8 cellular contexts compared by ENCODE assay signal in the genomic region with DNA sequence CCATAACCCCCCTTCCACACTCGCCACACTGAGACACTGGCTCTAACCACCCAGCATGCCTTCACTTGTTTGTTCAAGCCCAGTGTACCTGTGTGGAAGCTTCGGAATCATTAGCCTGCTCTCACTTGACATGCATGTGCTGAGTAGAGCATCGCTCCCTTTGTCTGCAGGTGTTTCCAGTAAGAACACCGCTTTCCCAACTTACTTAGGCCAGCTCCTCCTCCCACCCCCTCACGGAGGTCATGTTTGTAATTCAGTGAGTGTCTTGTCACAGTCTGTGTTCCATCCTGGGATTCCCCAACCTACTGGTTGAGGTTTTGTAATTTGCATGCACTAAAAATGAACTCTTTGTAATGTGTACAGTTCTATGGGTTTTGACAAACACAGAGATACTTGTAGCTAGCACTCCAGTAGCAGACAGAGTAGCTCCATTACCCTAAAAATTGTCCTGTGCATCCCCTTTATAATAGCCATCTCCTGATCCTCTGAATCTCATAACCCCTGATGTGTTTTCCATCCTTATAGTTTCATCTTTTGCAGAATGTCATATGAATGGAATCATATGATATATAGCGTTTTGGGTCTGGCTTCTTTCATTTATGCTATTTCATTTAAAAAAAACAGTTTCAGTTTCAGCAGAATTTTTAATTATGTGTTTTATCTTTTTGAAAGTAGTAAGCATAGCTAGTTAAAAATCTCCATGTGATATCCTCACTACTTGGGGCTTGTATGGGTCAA.
DNase-seq lines count a peak whose midpoint lies in the region; ATAC-seq and TF ChIP-seq lines count a peak whose summit lies in the region.

No MANE protein-coding gene starts in this region.

- DNase-seq in activated effector memory CD4-positive, alpha-beta T cell treated with anti-CD3 and anti-CD28 coated beads, Interleukin-2, amount 50 U/mL, for 16 hours, result peak; percentile 81
- no peak for DNase-seq in activated effector memory CD4-positive, alpha-beta T cell treated with Interleukin-2 at 50 U/mL for 16 hours
- peak; percentile 33 to 58 for DNase-seq in stimulated activated naive CD8-positive, alpha-beta T cell treated with anti-CD3 and anti-CD28 coated beads, Interleukin-15, amount 100 ng/mL, for 72 hours
- DNase-seq in NCI-H2081 treated with DMSO at 0.1 percent for 48 hours (lab: John Stamatoyannopoulos, UW), result no peak
- no peak for DNase-seq in upper lobe of left lung
- DNase-seq in glutamatergic neuron, result no peak

- TF ChIP-seq POLR2A in upper lobe of left lung (IDR thresholded peaks at IDR 0.05), result no peak

- 81 to 85% methylated on average over 6 of the region's 6 CpGs for WGBS in upper lobe of left lung, 2 donors

- H3K9me3 ChIP-seq in upper lobe of left lung, result no peaks in the 10 kb centered on the region

- no peaks in the 10 kb centered on the region for H3K36me3 Mint-ChIP-seq in activated T-helper 17 cell treated with anti-CD3 and anti-CD28 coated beads, Interleukin-2, amount 50 U/mL, for 72 hours (ENCODE audit: low read depth)
- H3K36me3 Mint-ChIP-seq in glutamatergic neuron (ENCODE audit: unreplicated experiment), result peaks cover 7% of the 10 kb centered on the region

- H3K4me1 ChIP-seq in upper lobe of left lung, result peaks cover 0 to 4% (median 0%) of the 10 kb centered on the region in 4 donors

- H3K4me3 ChIP-seq in upper lobe of left lung, result no peak overlapping the region

- TF ChIP-seq CTCF in upper lobe of left lung (IDR thresholded peaks at IDR 0.05) (no peak), glutamatergic neuron (IDR thresholded peaks at IDR 0.05; ENCODE audit: partially characterized antibody, unreplicated experiment) (no peak)

- peaks cover 5% of the 10 kb centered on the region for H3K9me3 Mint-ChIP-seq in activated T-helper 17 cell treated with anti-CD3 and anti-CD28 coated beads, Interleukin-2, amount 50 U/mL, for 72 hours
- H3K9me3 Mint-ChIP-seq in stimulated activated naive CD8-positive, alpha-beta T cell treated with anti-CD3 and anti-CD28 coated beads, Interleukin-15, amount 100 ng/mL, for 72 hours, result no peaks in the 10 kb centered on the region
- H3K9me3 Mint-ChIP-seq in glutamatergic neuron (ENCODE audit: unreplicated experiment), result peaks cover 5% of the 10 kb centered on the region

- no peaks in the 10 kb centered on the region for H3K27me3 Mint-ChIP-seq in activated T-helper 17 cell treated with anti-CD3 and anti-CD28 coated beads, Interleukin-2, amount 50 U/mL, for 72 hours
- H3K27me3 Mint-ChIP-seq in stimulated activated naive CD8-positive, alpha-beta T cell treated with anti-CD3 and anti-CD28 coated beads, Interleukin-15, amount 100 ng/mL, for 72 hours, result no peaks in the 10 kb centered on the region
- no peaks in the 10 kb centered on the region for H3K27me3 Mint-ChIP-seq in glutamatergic neuron (ENCODE audit: unreplicated experiment)

- ATAC-seq in HG03196 (IDR thresholded peaks at IDR 0.05; ENCODE audit: unreplicated experiment) (peak; percentile 80), upper lobe of left lung (ENCODE audit: low FRiP score in 2 of 2) (no peak)
- ATAC-seq in activated T-helper 17 cell treated with anti-CD3 and anti-CD28 coated beads, Interleukin-2, amount 50 U/mL, for 72 hours (replicated peaks), result peak; percentile 98
- peak; percentile 98 for ATAC-seq in stimulated activated naive CD8-positive, alpha-beta T cell treated with anti-CD3 and anti-CD28 coated beads, Interleukin-15, amount 100 ng/mL, for 72 hours

- peak overlapping the region; percentile 74 for H3K4me3 Mint-ChIP-seq in activated T-helper 17 cell treated with anti-CD3 and anti-CD28 coated beads, Interleukin-2, amount 50 U/mL, for 72 hours
- peak overlapping the region; percentile 44 to 70 for H3K4me3 Mint-ChIP-seq in stimulated activated naive CD8-positive, alpha-beta T cell treated with anti-CD3 and anti-CD28 coated beads, Interleukin-15, amount 100 ng/mL, for 72 hours
- H3K4me3 Mint-ChIP-seq in glutamatergic neuron (ENCODE audit: unreplicated experiment), result no peak overlapping the region

- no peak overlapping the region for H3K27ac ChIP-seq in upper lobe of left lung

- no peaks in the 10 kb centered on the region for H3K27me3 ChIP-seq in upper lobe of left lung

- no peaks in the 10 kb centered on the region for H3K36me3 ChIP-seq in upper lobe of left lung

- TF ChIP-seq EP300 in upper lobe of left lung (IDR thresholded peaks at IDR 0.05), result no peak

- H3K27ac Mint-ChIP-seq in activated T-helper 17 cell treated with anti-CD3 and anti-CD28 coated beads, Interleukin-2, amount 50 U/mL, for 72 hours, result peak overlapping the region; percentile 77
- H3K27ac Mint-ChIP-seq in stimulated activated naive CD8-positive, alpha-beta T cell treated with anti-CD3 and anti-CD28 coated beads, Interleukin-15, amount 100 ng/mL, for 72 hours, result peak overlapping the region; percentile 7 to 40
- no peak overlapping the region for H3K27ac Mint-ChIP-seq in glutamatergic neuron (ENCODE audit: unreplicated experiment)

- H3K4me1 Mint-ChIP-seq in activated T-helper 17 cell treated with anti-CD3 and anti-CD28 coated beads, Interleukin-2, amount 50 U/mL, for 72 hours, result peaks cover 23% of the 10 kb centered on the region
- peaks cover 35% of the 10 kb centered on the region for H3K4me1 Mint-ChIP-seq in stimulated activated naive CD8-positive, alpha-beta T cell treated with anti-CD3 and anti-CD28 coated beads, Interleukin-15, amount 100 ng/mL, for 72 hours
- peaks cover 3% of the 10 kb centered on the region for H3K4me1 Mint-ChIP-seq in glutamatergic neuron (ENCODE audit: low read depth, unreplicated experiment)

Comparison
In these comparisons a context has a peak if more than half of its experiments do, and no peak if none do; other contexts are left out.
1. DNase-seq: peak in activated effector memory CD4-positive, alpha-beta T cell treated with anti-CD3 and anti-CD28 coated beads, Interleukin-2, amount 50 U/mL, for 16 hours (single experiment) and stimulated activated naive CD8-positive, alpha-beta T cell treated with anti-CD3 and anti-CD28 coated beads, Interleukin-15, amount 100 ng/mL, for 72 hours (2 of 2); none in activated effector memory CD4-positive, alpha-beta T cell treated with Interleukin-2 at 50 U/mL for 16 hours (single experiment), NCI-H2081 treated with DMSO at 0.1 percent for 48 hours (single experiment), upper lobe of left lung (0 of 2) and glutamatergic neuron (single experiment).
2. ATAC-seq: peak in HG03196 (single experiment), activated T-helper 17 cell treated with anti-CD3 and anti-CD28 coated beads, Interleukin-2, amount 50 U/mL, for 72 hours (single experiment) and stimulated activated naive CD8-positive, alpha-beta T cell treated with anti-CD3 and anti-CD28 coated beads, Interleukin-15, amount 100 ng/mL, for 72 hours (single experiment); none in upper lobe of left lung (0 of 2).